8 cellular contexts compared by ENCODE assay signal in genomic region chr9:89919171-89919681, GRCh38.
A peak's percentile ranks its signal among the peaks of the same experiment; 100 is the strongest.
DNase-seq lines count a peak whose midpoint lies in the region; ATAC-seq and TF ChIP-seq lines count a peak whose summit lies in the region.

No MANE protein-coding gene starts in this region.

- no peak overlapping the region for H3K27ac Mint-ChIP-seq in activated CD4-positive, alpha-beta T cell treated with anti-CD3 and anti-CD28 coated beads, Interleukin-2, amount 10 ng/mL, durations not matched to agents 7 days and 5 days

- no peak overlapping the region for H3K4me2 ChIP-seq in DOHH2 (ENCODE audit: low read length)

- intact Hi-C loops in left ventricle myocardium inferior (cut with micrococcal nuclease): no loop called here

- peak; percentile 32 for DNase-seq in Jurkat, Clone E6-1 (ENCODE audit: low read depth, low spot score)
- DNase-seq in activated CD4-positive, alpha-beta T cell treated with anti-CD3 and anti-CD28 coated beads, Interleukin-2, amount 10 ng/mL, durations not matched to agents 7 days and 5 days: peak; percentile 54
- DNase-seq in left ventricle myocardium inferior (peak; percentile 29), EL (no peak)
- DNase-seq in stimulated activated CD4-positive, alpha-beta T cell treated with anti-CD3 and anti-CD28 coated beads, Interleukin-4, amount 100 ng/mL, for 48 hours (ENCODE audit: low read depth in 2 of 2): peak; percentile 12 to 30

- H3K27me3 Mint-ChIP-seq in activated CD4-positive, alpha-beta T cell treated with anti-CD3 and anti-CD28 coated beads, Interleukin-2, amount 10 ng/mL, durations not matched to agents 7 days and 5 days: peaks cover 7% of the 10 kb centered on the region

- H3F3A ChIP-seq in DOHH2 (ENCODE audit: control insufficient read depth, insufficient read depth): no peaks in the 10 kb centered on the region

- POLR2A ChIA-PET in activated CD4-positive, alpha-beta T cell treated with anti-CD3 and anti-CD28 coated beads, Interleukin-2, amount 10 ng/mL, durations not matched to agents 7 days and 5 days (lab: Charles Lee): no interaction called here

- no peaks in the 10 kb centered on the region for H3K79me2 ChIP-seq in DOHH2 (ENCODE audit: control insufficient read depth, low read length)

- H3K36me3 Mint-ChIP-seq in activated CD4-positive, alpha-beta T cell treated with anti-CD3 and anti-CD28 coated beads, Interleukin-2, amount 10 ng/mL, durations not matched to agents 7 days and 5 days (ENCODE audit: low read depth): no peaks in the 10 kb centered on the region

- H4K20me1 ChIP-seq in DOHH2 (ENCODE audit: control insufficient read depth, insufficient read depth, low read depth, low read length): no peaks in the 10 kb centered on the region

- H3K4me3 Mint-ChIP-seq in activated CD4-positive, alpha-beta T cell treated with anti-CD3 and anti-CD28 coated beads, Interleukin-2, amount 10 ng/mL, durations not matched to agents 7 days and 5 days: no peak overlapping the region

- H3K4me1 Mint-ChIP-seq in activated CD4-positive, alpha-beta T cell treated with anti-CD3 and anti-CD28 coated beads, Interleukin-2, amount 10 ng/mL, durations not matched to agents 7 days and 5 days: peaks cover 10% of the 10 kb centered on the region

- ATAC-seq in HG02870 (IDR thresholded peaks at IDR 0.05; ENCODE audit: unreplicated experiment): no peak
- no peak for ATAC-seq in HG03039 (IDR thresholded peaks at IDR 0.05; ENCODE audit: unreplicated experiment)

- H3K4me3 ChIP-seq in DOHH2 (ENCODE audit: low read length) (no peak overlapping the region), left ventricle myocardium inferior (no peak overlapping the region)
- H3K4me3 ChIP-seq in Jurkat, Clone E6-1 (ENCODE audit: low read length): no peak overlapping the region

- no peaks in the 10 kb centered on the region for H3K9me2 ChIP-seq in DOHH2 (replicated peaks; ENCODE audit: control insufficient read depth, low read length)

- H3K9me3 ChIP-seq in DOHH2 (ENCODE audit: control insufficient read depth, insufficient read depth, low read length) (no peaks in the 10 kb centered on the region), left ventricle myocardium inferior (replicated peaks) (no peaks in the 10 kb centered on the region)

- no peak overlapping the region for H3K27ac ChIP-seq in DOHH2 (ENCODE audit: low read depth, low read length)
- no peak overlapping the region for H3K27ac ChIP-seq in left ventricle myocardium inferior (replicated peaks)

- H3K27me3 ChIP-seq in DOHH2 (ENCODE audit: control insufficient read depth, low read length) (0 out of 2 replicates have a peak, but pooled peaks cover 3% of the 10 kb centered on the region), left ventricle myocardium inferior (ENCODE audit: low read depth) (no peaks in the 10 kb centered on the region)

- peak; percentile 16 for TF ChIP-seq CTCF in DOHH2 (IDR thresholded peaks at IDR 0.05; ENCODE audit: low read depth, low read length, poor library complexity, severe bottlenecking)
- peak; percentile 67 for TF ChIP-seq CTCF in left ventricle myocardium inferior (IDR thresholded peaks at IDR 0.05; ENCODE audit: borderline replicate concordance)

- no peaks in the 10 kb centered on the region for H3K4me1 ChIP-seq in DOHH2 (ENCODE audit: control insufficient read depth, low read length)
- peaks cover 14% of the 10 kb centered on the region for H3K4me1 ChIP-seq in left ventricle myocardium inferior

- no peaks in the 10 kb centered on the region for H3K9me3 Mint-ChIP-seq in activated CD4-positive, alpha-beta T cell treated with anti-CD3 and anti-CD28 coated beads, Interleukin-2, amount 10 ng/mL, durations not matched to agents 7 days and 5 days

- no peaks in the 10 kb centered on the region for H3K36me3 ChIP-seq in DOHH2 (ENCODE audit: control insufficient read depth, low read length)
- H3K36me3 ChIP-seq in left ventricle myocardium inferior: no peaks in the 10 kb centered on the region

- CTCF ChIA-PET in activated CD4-positive, alpha-beta T cell treated with anti-CD3 and anti-CD28 coated beads, Interleukin-2, amount 10 ng/mL, durations not matched to agents 7 days and 5 days (lab: Charles Lee): interaction anchor here (0.6 to 3.2 kb wide), 5 partner anchors 56 to 321 kb away, joined by 3 to 18 read pairs (median 3); no protein-coding TSS in a partner anchor
